8 cellular contexts compared by ENCODE assay signal in genomic region chr11:11841121-11841604, GRCh38. TPM values are rescaled to one million over a fixed set of nuclear protein-coding genes. Genes with fewer than 3 reads are reported as not detected.
DNase-seq lines count a peak whose midpoint lies in the region; ATAC-seq and TF ChIP-seq lines count a peak whose summit lies in the region.

No MANE protein-coding gene starts in this region.

- H3K4me1 ChIP-seq in neuron (ENCODE audit: insufficient read depth, low read length): peaks cover 22% of the 10 kb centered on the region

- DNase-seq in HL-60 (ENCODE audit: low read depth in 1 of 2, low spot score in 1 of 2) (peak in 1 of 2 experiments; percentile 36), SK-MEL-5 (ENCODE audit: low read depth, low spot score) (peak; percentile 49), fibroblast of pulmonary artery (ENCODE audit: low read depth) (peak; percentile 24), epidermal melanocyte (ENCODE audit: insufficient read length, low spot score) (no peak)

- no peaks in the 10 kb centered on the region for H3K27me3 ChIP-seq in HL-60 (ENCODE audit: insufficient read depth, poor library complexity, severe bottlenecking)
- H3K27me3 ChIP-seq in neuron (ENCODE audit: insufficient read depth, low read length): no peaks in the 10 kb centered on the region

- H3K27ac ChIP-seq in C4-2B: peak overlapping the region; percentile 92
- H3K27ac ChIP-seq in HL-60 (replicated peaks): peak overlapping the region; percentile 97

- TF ChIP-seq CTCF in C4-2B (conservative IDR thresholded peaks at IDR 0.05) (no peak), HL-60 (IDR thresholded peaks at IDR 0.05; ENCODE audit: insufficient read depth, low read length) (no peak), fibroblast of pulmonary artery (IDR thresholded peaks at IDR 0.05; ENCODE audit: low read length, missing control alignments) (no peak)

- peak overlapping the region; percentile 81 for H2AFZ ChIP-seq in neuron (ENCODE audit: low read depth, low read length)

- H3K9me3 ChIP-seq in neuron (ENCODE audit: low read length): no peaks in the 10 kb centered on the region

- H3K4me3 ChIP-seq in HL-60 (replicated peaks; ENCODE audit: insufficient read depth, low read length) (peak overlapping the region; percentile 74), fibroblast of pulmonary artery (replicated peaks; ENCODE audit: low read depth, low read length) (peak overlapping the region; percentile 71), neuron (ENCODE audit: low read length) (peak overlapping the region; percentile 97)

- H3K36me3 ChIP-seq in neuron (ENCODE audit: insufficient read depth, low read length): no peaks in the 10 kb centered on the region

- in situ Hi-C loops in SK-MEL-5 (cut with HindIII; ENCODE audit: low pct_unique_long_range_greater_than_20kb, low sequenced_read_pairs): no loop called here

- ATAC-seq in GM18909 (IDR thresholded peaks at IDR 0.05; ENCODE audit: poor library complexity, unreplicated experiment) (peak; percentile 8), HG03565 (IDR thresholded peaks at IDR 0.05; ENCODE audit: unreplicated experiment) (no peak)

RNA-seq across cellular contexts. Expression of gene USP47, which starts 0.6 kb away (rescaled TPM):
- total RNA-seq in SK-MEL-5 (2014; rRNA removed; shearing (Covaris generic)): 32.6 and 33.7 TPM in 2 replicates
- polyA plus RNA-seq in SK-MEL-5 (2015; cell fraction: cytosol; rRNA removed): 12.0 and 18.2 TPM in 2 replicates
- 54.3 and 57.9 TPM in 2 replicates for polyA plus RNA-seq in SK-MEL-5 (2015; cell fraction: nucleus; rRNA removed)
